ENCODE assay signal across 27 cellular contexts in genomic region chr1:52037909-52038308, GRCh38. TPM values are rescaled to one million over a fixed set of nuclear protein-coding genes. Genes with fewer than 3 reads are reported as not detected.
"Had no signal": no experiment of that assay in that cellular context is flagged by ENCODE, and none has a peak within 500 bp of the region (broad histone marks: within the 10 kb centered on the region; RNA-seq: fewer than 3 reads in every experiment).

No MANE protein-coding gene starts in this region.

- ATAC-seq: esophagus mucosa; gastrocnemius medialis; left cardiac atrium; naive thymus-derived CD4-positive, alpha-beta T cell; psoas muscle; right cardiac atrium; stimulated activated memory B cell treated with anti-CD40 and anti-IgM and Interleukin-4, amounts not matched to agents 10 μg/mL and 1 μg/mL and 100 μg/mL, for 72 hours; stimulated activated naive CD8-positive, alpha-beta T cell treated with anti-CD3 and anti-CD28 coated beads, Interleukin-15, Interleukin-2, amounts not matched to agents 100 U/mL and 50 U/mL, for 24 hours had no signal

- H3K27ac ChIP-seq: dorsolateral prefrontal cortex, epithelial cell of prostate, gastrocnemius medialis, left lung, psoas muscle, skin epidermis, spleen, testis, tibial artery, upper lobe of left lung had no signal

- DNase-seq: dorsolateral prefrontal cortex; effector CD4-positive, alpha-beta T cell; gastrocnemius medialis; head of caudate nucleus; left cardiac atrium; left lung; mammary epithelial cell; mesendoderm; midbrain; naive thymus-derived CD4-positive, alpha-beta T cell; nucleus accumbens; psoas muscle; spleen; stimulated activated CD4-positive, alpha-beta T cell treated with anti-CD3 and anti-CD28 coated beads, Interleukin-4, amount 100 ng/mL, for 4 hours; stimulated activated naive CD8-positive, alpha-beta T cell treated with anti-CD3 and anti-CD28 coated beads, Interleukin-15, Interleukin-2, amounts not matched to agents 100 U/mL and 50 U/mL, for 24 hours; substantia nigra; testis; tibial artery had no signal

- H3K4me1 ChIP-seq: tibial artery had no signal

- H3K4me3 ChIP-seq: dorsolateral prefrontal cortex, gastrocnemius medialis, left lung, psoas muscle, skin epidermis, spleen, testis, tibial artery, upper lobe of left lung had no signal

- FAIRE-seq: colon, islet of Langerhans, urothelium cell line had no signal

- H3K27me3 ChIP-seq: dorsolateral prefrontal cortex, gastrocnemius medialis, left lung, spleen, testis, tibial artery, upper lobe of left lung had no signal

- H3K9me3 ChIP-seq: gastrocnemius medialis, left lung, psoas muscle, spleen, testis, tibial artery, upper lobe of left lung had no signal

RNA-seq across cellular contexts. Expression of gene RAB3B, which starts 47.4 kb away (rescaled TPM):
- total RNA-seq: left cardiac atrium had no signal
- polyA plus RNA-seq: naive thymus-derived CD4-positive, alpha-beta T cell had no signal
